In the genomic region with DNA sequence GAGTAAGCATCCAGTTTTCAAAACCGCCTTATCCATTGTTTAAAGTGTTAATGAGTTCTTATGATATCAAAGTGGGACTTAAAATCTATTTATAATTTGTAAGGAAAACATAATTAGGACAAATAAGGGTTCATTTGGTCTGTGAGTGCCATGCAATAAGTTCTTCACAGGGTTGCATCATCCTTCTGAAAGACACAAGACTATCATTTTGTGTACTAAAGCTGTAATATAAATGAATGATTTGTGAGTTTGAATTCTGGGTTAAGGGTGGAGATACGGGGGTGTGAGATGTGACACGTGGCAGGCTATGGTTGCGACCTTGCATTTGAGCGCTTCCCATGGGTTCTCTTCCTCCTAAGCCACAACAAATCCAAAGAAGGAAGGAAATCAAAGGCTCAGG, we compare ENCODE assay signal across 2 cellular contexts.
TF ChIP-seq lines count a peak whose summit lies in the region.

No MANE protein-coding gene starts in this region.

TF ChIP-seq in HepG2, 621 proteins besides CTCF, POLR2A, EP300 and RAD21:
- no peak for TF ChIP-seq NFE2 (CRISPR knock-in tag; IDR thresholded peaks at IDR 0.05)
- TF ChIP-seq ZNF619 (CRISPR knock-in tag; IDR thresholded peaks at IDR 0.05) = no peak
- TF ChIP-seq, protein P1, sequence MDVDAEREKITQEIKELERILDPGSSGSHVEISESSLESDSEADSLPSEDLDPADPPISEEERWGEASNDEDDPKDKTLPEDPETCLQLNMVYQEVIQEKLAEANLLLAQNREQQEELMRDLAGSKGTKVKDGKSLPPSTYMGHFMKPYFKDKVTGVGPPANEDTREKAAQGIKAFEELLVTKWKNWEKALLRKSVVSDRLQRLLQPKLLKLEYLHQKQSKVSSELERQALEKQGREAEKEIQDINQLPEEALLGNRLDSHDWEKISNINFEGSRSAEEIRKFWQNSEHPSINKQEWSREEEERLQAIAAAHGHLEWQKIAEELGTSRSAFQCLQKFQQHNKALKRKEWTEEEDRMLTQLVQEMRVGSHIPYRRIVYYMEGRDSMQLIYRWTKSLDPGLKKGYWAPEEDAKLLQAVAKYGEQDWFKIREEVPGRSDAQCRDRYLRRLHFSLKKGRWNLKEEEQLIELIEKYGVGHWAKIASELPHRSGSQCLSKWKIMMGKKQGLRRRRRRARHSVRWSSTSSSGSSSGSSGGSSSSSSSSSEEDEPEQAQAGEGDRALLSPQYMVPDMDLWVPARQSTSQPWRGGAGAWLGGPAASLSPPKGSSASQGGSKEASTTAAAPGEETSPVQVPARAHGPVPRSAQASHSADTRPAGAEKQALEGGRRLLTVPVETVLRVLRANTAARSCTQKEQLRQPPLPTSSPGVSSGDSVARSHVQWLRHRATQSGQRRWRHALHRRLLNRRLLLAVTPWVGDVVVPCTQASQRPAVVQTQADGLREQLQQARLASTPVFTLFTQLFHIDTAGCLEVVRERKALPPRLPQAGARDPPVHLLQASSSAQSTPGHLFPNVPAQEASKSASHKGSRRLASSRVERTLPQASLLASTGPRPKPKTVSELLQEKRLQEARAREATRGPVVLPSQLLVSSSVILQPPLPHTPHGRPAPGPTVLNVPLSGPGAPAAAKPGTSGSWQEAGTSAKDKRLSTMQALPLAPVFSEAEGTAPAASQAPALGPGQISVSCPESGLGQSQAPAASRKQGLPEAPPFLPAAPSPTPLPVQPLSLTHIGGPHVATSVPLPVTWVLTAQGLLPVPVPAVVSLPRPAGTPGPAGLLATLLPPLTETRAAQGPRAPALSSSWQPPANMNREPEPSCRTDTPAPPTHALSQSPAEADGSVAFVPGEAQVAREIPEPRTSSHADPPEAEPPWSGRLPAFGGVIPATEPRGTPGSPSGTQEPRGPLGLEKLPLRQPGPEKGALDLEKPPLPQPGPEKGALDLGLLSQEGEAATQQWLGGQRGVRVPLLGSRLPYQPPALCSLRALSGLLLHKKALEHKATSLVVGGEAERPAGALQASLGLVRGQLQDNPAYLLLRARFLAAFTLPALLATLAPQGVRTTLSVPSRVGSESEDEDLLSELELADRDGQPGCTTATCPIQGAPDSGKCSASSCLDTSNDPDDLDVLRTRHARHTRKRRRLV (CRISPR knock-in tag; IDR thresholded peaks at IDR 0.05) = no peak
- TF ChIP-seq ZNF598 (CRISPR knock-in tag; IDR thresholded peaks at IDR 0.05; ENCODE audit: borderline replicate concordance) = no peak
- no peak for TF ChIP-seq RFXANK (CRISPR knock-in tag; IDR thresholded peaks at IDR 0.05)
- TF ChIP-seq, protein P2, sequence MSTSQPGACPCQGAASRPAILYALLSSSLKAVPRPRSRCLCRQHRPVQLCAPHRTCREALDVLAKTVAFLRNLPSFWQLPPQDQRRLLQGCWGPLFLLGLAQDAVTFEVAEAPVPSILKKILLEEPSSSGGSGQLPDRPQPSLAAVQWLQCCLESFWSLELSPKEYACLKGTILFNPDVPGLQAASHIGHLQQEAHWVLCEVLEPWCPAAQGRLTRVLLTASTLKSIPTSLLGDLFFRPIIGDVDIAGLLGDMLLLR (CRISPR knock-in tag; IDR thresholded peaks at IDR 0.05) = no peak
- TF ChIP-seq NBN (conservative IDR thresholded peaks at IDR 0.05) = no peak
- no peak for TF ChIP-seq ZNF430 (CRISPR knock-in tag; IDR thresholded peaks at IDR 0.05)
- no peak for TF ChIP-seq JUN (CRISPR knock-in tag; IDR thresholded peaks at IDR 0.05)
- TF ChIP-seq, protein P3, sequence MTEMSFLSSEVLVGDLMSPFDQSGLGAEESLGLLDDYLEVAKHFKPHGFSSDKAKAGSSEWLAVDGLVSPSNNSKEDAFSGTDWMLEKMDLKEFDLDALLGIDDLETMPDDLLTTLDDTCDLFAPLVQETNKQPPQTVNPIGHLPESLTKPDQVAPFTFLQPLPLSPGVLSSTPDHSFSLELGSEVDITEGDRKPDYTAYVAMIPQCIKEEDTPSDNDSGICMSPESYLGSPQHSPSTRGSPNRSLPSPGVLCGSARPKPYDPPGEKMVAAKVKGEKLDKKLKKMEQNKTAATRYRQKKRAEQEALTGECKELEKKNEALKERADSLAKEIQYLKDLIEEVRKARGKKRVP (CRISPR knock-in tag; IDR thresholded peaks at IDR 0.05) = 0 out of 4 replicates have a peak, but pooled peaks of 1 of the 2 experiments have one; percentile 18
- no peak for TF ChIP-seq EHMT2 (IDR thresholded peaks at IDR 0.05; ENCODE audit: borderline replicate concordance, low read depth, low read length)
- TF ChIP-seq CEBPG (CRISPR knock-in tag; IDR thresholded peaks at IDR 0.05) = peak; percentile 7; the same call in 1 of the 2 replicates
- no peak for TF ChIP-seq ZNF605 (CRISPR knock-in tag; IDR thresholded peaks at IDR 0.05)
- no peak for TF ChIP-seq ZNF101 (CRISPR knock-in tag; IDR thresholded peaks at IDR 0.05; ENCODE audit: borderline replicate concordance, low read depth)
- 0 out of 2 replicates have a peak, but pooled peaks have one; percentile 9 for TF ChIP-seq CEBPB (IDR thresholded peaks at IDR 0.05; ENCODE audit: borderline replicate concordance, low read depth, low read length)
- no peak for TF ChIP-seq GATAD1 (CRISPR knock-in tag; IDR thresholded peaks at IDR 0.05)
TF ChIP-seq in HepG2: peak in this region for 3.

TF ChIP-seq in WTC11, 78 proteins besides CTCF, POLR2A, EP300 and RAD21:
- TF ChIP-seq PRRX2 (CRISPR knock-in tag; IDR thresholded peaks at IDR 0.05) (no peak), KAT7 (CRISPR knock-in tag; IDR thresholded peaks at IDR 0.05; ENCODE audit: borderline replicate concordance) (no peak), ZNF138 (CRISPR knock-in tag; conservative IDR thresholded peaks at IDR 0.05) (no peak), NR1H2 (CRISPR knock-in tag; IDR thresholded peaks at IDR 0.05) (no peak), TP53 (CRISPR knock-in tag; IDR thresholded peaks at IDR 0.05) (no peak), ZNF416 (CRISPR knock-in tag; IDR thresholded peaks at IDR 0.05) (no peak), ATF1 (CRISPR knock-in tag; IDR thresholded peaks at IDR 0.05) (no peak)
- TF ChIP-seq, protein P4, sequence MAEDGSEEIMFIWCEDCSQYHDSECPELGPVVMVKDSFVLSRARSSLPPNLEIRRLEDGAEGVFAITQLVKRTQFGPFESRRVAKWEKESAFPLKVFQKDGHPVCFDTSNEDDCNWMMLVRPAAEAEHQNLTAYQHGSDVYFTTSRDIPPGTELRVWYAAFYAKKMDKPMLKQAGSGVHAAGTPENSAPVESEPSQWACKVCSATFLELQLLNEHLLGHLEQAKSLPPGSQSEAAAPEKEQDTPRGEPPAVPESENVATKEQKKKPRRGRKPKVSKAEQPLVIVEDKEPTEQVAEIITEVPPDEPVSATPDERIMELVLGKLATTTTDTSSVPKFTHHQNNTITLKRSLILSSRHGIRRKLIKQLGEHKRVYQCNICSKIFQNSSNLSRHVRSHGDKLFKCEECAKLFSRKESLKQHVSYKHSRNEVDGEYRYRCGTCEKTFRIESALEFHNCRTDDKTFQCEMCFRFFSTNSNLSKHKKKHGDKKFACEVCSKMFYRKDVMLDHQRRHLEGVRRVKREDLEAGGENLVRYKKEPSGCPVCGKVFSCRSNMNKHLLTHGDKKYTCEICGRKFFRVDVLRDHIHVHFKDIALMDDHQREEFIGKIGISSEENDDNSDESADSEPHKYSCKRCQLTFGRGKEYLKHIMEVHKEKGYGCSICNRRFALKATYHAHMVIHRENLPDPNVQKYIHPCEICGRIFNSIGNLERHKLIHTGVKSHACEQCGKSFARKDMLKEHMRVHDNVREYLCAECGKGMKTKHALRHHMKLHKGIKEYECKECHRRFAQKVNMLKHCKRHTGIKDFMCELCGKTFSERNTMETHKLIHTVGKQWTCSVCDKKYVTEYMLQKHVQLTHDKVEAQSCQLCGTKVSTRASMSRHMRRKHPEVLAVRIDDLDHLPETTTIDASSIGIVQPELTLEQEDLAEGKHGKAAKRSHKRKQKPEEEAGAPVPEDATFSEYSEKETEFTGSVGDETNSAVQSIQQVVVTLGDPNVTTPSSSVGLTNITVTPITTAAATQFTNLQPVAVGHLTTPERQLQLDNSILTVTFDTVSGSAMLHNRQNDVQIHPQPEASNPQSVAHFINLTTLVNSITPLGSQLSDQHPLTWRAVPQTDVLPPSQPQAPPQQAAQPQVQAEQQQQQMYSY (CRISPR knock-in tag; IDR thresholded peaks at IDR 0.05) = no peak
- TF ChIP-seq, protein P5, sequence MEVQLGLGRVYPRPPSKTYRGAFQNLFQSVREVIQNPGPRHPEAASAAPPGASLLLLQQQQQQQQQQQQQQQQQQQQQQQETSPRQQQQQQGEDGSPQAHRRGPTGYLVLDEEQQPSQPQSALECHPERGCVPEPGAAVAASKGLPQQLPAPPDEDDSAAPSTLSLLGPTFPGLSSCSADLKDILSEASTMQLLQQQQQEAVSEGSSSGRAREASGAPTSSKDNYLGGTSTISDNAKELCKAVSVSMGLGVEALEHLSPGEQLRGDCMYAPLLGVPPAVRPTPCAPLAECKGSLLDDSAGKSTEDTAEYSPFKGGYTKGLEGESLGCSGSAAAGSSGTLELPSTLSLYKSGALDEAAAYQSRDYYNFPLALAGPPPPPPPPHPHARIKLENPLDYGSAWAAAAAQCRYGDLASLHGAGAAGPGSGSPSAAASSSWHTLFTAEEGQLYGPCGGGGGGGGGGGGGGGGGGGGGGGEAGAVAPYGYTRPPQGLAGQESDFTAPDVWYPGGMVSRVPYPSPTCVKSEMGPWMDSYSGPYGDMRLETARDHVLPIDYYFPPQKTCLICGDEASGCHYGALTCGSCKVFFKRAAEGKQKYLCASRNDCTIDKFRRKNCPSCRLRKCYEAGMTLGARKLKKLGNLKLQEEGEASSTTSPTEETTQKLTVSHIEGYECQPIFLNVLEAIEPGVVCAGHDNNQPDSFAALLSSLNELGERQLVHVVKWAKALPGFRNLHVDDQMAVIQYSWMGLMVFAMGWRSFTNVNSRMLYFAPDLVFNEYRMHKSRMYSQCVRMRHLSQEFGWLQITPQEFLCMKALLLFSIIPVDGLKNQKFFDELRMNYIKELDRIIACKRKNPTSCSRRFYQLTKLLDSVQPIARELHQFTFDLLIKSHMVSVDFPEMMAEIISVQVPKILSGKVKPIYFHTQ (CRISPR knock-in tag; IDR thresholded peaks at IDR 0.05) = no peak
- TF ChIP-seq, protein P6, sequence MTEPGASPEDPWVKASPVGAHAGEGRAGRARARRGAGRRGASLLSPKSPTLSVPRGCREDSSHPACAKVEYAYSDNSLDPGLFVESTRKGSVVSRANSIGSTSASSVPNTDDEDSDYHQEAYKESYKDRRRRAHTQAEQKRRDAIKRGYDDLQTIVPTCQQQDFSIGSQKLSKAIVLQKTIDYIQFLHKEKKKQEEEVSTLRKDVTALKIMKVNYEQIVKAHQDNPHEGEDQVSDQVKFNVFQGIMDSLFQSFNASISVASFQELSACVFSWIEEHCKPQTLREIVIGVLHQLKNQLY (CRISPR knock-in tag; IDR thresholded peaks at IDR 0.05) = no peak
- TF ChIP-seq, protein P7, sequence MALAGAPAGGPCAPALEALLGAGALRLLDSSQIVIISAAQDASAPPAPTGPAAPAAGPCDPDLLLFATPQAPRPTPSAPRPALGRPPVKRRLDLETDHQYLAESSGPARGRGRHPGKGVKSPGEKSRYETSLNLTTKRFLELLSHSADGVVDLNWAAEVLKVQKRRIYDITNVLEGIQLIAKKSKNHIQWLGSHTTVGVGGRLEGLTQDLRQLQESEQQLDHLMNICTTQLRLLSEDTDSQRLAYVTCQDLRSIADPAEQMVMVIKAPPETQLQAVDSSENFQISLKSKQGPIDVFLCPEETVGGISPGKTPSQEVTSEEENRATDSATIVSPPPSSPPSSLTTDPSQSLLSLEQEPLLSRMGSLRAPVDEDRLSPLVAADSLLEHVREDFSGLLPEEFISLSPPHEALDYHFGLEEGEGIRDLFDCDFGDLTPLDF (CRISPR knock-in tag; IDR thresholded peaks at IDR 0.05) = no peak
- TF ChIP-seq, protein P8, sequence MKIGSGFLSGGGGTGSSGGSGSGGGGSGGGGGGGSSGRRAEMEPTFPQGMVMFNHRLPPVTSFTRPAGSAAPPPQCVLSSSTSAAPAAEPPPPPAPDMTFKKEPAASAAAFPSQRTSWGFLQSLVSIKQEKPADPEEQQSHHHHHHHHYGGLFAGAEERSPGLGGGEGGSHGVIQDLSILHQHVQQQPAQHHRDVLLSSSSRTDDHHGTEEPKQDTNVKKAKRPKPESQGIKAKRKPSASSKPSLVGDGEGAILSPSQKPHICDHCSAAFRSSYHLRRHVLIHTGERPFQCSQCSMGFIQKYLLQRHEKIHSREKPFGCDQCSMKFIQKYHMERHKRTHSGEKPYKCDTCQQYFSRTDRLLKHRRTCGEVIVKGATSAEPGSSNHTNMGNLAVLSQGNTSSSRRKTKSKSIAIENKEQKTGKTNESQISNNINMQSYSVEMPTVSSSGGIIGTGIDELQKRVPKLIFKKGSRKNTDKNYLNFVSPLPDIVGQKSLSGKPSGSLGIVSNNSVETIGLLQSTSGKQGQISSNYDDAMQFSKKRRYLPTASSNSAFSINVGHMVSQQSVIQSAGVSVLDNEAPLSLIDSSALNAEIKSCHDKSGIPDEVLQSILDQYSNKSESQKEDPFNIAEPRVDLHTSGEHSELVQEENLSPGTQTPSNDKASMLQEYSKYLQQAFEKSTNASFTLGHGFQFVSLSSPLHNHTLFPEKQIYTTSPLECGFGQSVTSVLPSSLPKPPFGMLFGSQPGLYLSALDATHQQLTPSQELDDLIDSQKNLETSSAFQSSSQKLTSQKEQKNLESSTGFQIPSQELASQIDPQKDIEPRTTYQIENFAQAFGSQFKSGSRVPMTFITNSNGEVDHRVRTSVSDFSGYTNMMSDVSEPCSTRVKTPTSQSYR (CRISPR knock-in tag; IDR thresholded peaks at IDR 0.05) = no peak
